In genomic region chr19:5536337-5536894, GRCh38 we compare ENCODE assay signal across 9 cellular contexts. TPM values are rescaled to one million over a fixed set of nuclear protein-coding genes. Genes with fewer than 3 reads are reported as not detected.
DNase-seq lines count a peak whose midpoint lies in the region; ATAC-seq and TF ChIP-seq lines count a peak whose summit lies in the region.
"Had no signal": no experiment of that assay in that cellular context is flagged by ENCODE, and none has a peak within 500 bp of the region (broad histone marks: within the 10 kb centered on the region; RNA-seq: fewer than 3 reads in every experiment).

No MANE protein-coding gene starts in this region.

- no peak overlapping the region for H3K4me3 ChIP-seq in body of pancreas

- TF ChIP-seq CTCF in body of pancreas (IDR thresholded peaks at IDR 0.05), result no peak
- no peak for TF ChIP-seq CTCF in type B pancreatic cell (conservative IDR thresholded peaks at IDR 0.05)
- no peak for TF ChIP-seq CTCF in GM10248 (IDR thresholded peaks at IDR 0.05; ENCODE audit: control extremely low read depth, extremely low read depth, low read depth, missing control alignments)
- no peak for TF ChIP-seq CTCF in activated CD8-positive, alpha-beta T cell treated with anti-CD3 and anti-CD28 coated beads for 36 hours (IDR thresholded peaks at IDR 0.05)

- peak overlapping the region; percentile 78 for H3K4me3 Mint-ChIP-seq in type B pancreatic cell
- no peak overlapping the region for H3K4me3 Mint-ChIP-seq in activated CD8-positive, alpha-beta T cell treated with anti-CD3 and anti-CD28 coated beads for 36 hours
- H3K4me3 Mint-ChIP-seq: activated T-cell treated with anti-CD3 and anti-CD28 coated beads, Interleukin-2, amount 50 U/mL, for 72 hours had no signal

- H3K36me3 ChIP-seq in body of pancreas (replicated peaks in 1 of 2; ENCODE audit: insufficient read depth in 1 of 2, low read depth in 2 of 2), result no peaks in the 10 kb centered on the region

- H3K36me3 Mint-ChIP-seq in type B pancreatic cell, result no peaks in the 10 kb centered on the region
- peaks cover 7% of the 10 kb centered on the region for H3K36me3 Mint-ChIP-seq in activated CD8-positive, alpha-beta T cell treated with anti-CD3 and anti-CD28 coated beads for 36 hours (ENCODE audit: low read depth)

- peaks cover 5% of the 10 kb centered on the region for H3K4me1 Mint-ChIP-seq in type B pancreatic cell (ENCODE audit: unreplicated experiment)
- H3K4me1 Mint-ChIP-seq in activated CD8-positive, alpha-beta T cell treated with anti-CD3 and anti-CD28 coated beads for 36 hours (ENCODE audit: low read depth), result no peaks in the 10 kb centered on the region

- H3K27ac Mint-ChIP-seq in type B pancreatic cell, result peak overlapping the region; percentile 84
- no peak overlapping the region for H3K27ac Mint-ChIP-seq in activated CD8-positive, alpha-beta T cell treated with anti-CD3 and anti-CD28 coated beads for 36 hours
- H3K27ac Mint-ChIP-seq: activated T-cell treated with anti-CD3 and anti-CD28 coated beads, Interleukin-2, amount 50 U/mL, for 72 hours had no signal

- 4 to 16% methylated on average over 12 to 38 of the region's 38 CpGs for whole genome bisulfite sequencing in body of pancreas, 2 donors

- intact Hi-C loops in body of pancreas (cut with DNase I), result no loop called here
- intact Hi-C loops in activated CD8-positive, alpha-beta T cell treated with anti-CD3 and anti-CD28 coated beads for 36 hours (cut with micrococcal nuclease), result no loop called here

- ATAC-seq in body of pancreas, result peak; percentile 86
- no peak for ATAC-seq in HG02885 (IDR thresholded peaks at IDR 0.05; ENCODE audit: poor library complexity, unreplicated experiment)
- no peak for ATAC-seq in activated CD8-positive, alpha-beta T cell treated with anti-CD3 and anti-CD28 coated beads for 36 hours
- ATAC-seq: activated T-cell treated with anti-CD3 and anti-CD28 coated beads, Interleukin-2, amount 50 U/mL, for 72 hours had no signal

- POLR2A ChIA-PET in GM10248 (lab: Yijun Ruan, JAX), result no interaction called here
- POLR2A ChIA-PET in activated CD8-positive, alpha-beta T cell treated with anti-CD3 and anti-CD28 coated beads for 36 hours (lab: Charles Lee), result no interaction called here

- peaks cover 0 to 9% (median 0%) of the 10 kb centered on the region in 3 donors for H3K9me3 ChIP-seq in body of pancreas

- DNase-seq in NCI-H524 (lab: John Stamatoyannopoulos, UW) (peak; percentile 57 to 71), NCI-H524 treated with DMSO at 0.1 percent for 48 hours (lab: John Stamatoyannopoulos, UW) (no peak), body of pancreas (peak; percentile 70 to 77 (median 76)), iPS-NIHi11 (ENCODE audit: low spot score) (peak; percentile 92), type B pancreatic cell (ENCODE audit: extremely low spot score, unreplicated experiment) (peak; percentile 78), GM10248 (ENCODE audit: extremely low spot score) (no peak)
- no peak for DNase-seq in activated CD8-positive, alpha-beta T cell treated with anti-CD3 and anti-CD28 coated beads for 36 hours
- DNase-seq: activated T-cell treated with anti-CD3 and anti-CD28 coated beads, Interleukin-2, amount 50 U/mL, for 72 hours had no signal

- H3K27me3 ChIP-seq in body of pancreas, result no peaks in the 10 kb centered on the region

- peaks cover 4% of the 10 kb centered on the region for H3K27me3 Mint-ChIP-seq in type B pancreatic cell
- H3K27me3 Mint-ChIP-seq in activated CD8-positive, alpha-beta T cell treated with anti-CD3 and anti-CD28 coated beads for 36 hours, result peaks cover 18% of the 10 kb centered on the region

- H3K4me1 ChIP-seq in body of pancreas, result peaks cover 10% of the 10 kb centered on the region

- H3K9me3 Mint-ChIP-seq in type B pancreatic cell, result peaks cover 5% of the 10 kb centered on the region
- peaks cover 16% of the 10 kb centered on the region for H3K9me3 Mint-ChIP-seq in activated CD8-positive, alpha-beta T cell treated with anti-CD3 and anti-CD28 coated beads for 36 hours

- CTCF ChIA-PET in GM10248 (lab: Yijun Ruan, JAX), result interaction anchor here (1.4 kb wide), 1 partner anchor 11 kb away, joined by 4 read pairs; no protein-coding TSS in a partner anchor
- CTCF ChIA-PET in activated CD8-positive, alpha-beta T cell treated with anti-CD3 and anti-CD28 coated beads for 36 hours (lab: Charles Lee), result interaction anchor here (1.4 to 1.5 kb wide), 2 partner anchors 13 to 158 kb away, joined by 3 to 6 read pairs; no protein-coding TSS in a partner anchor

- H3K27ac ChIP-seq in body of pancreas, result no peak overlapping the region

- no peak for TF ChIP-seq POLR2A in body of pancreas (IDR thresholded peaks at IDR 0.05)

RNA-seq across cellular contexts. Expression of gene TINCR, which starts 31.3 kb away (rescaled TPM):
- under 1 TPM in 1 of 2 donors, not detected in 1; 0.52 TPM for total RNA-seq in body of pancreas
- total RNA-seq in type B pancreatic cell (ENCODE audit: low replicate concordance), result 9.0 and 52.4 TPM in 2 replicates
- total RNA-seq in activated CD8-positive, alpha-beta T cell treated with anti-CD3 and anti-CD28 coated beads for 36 hours, result under 1 TPM; 0.38 to 0.50 TPM

Comparison
In these comparisons a context has a peak if more than half of its experiments do, and no peak if none do; other contexts are left out.
1. DNase-seq: peak in NCI-H524 (2 of 2), body of pancreas (4 of 4), iPS-NIHi11 (single experiment) and type B pancreatic cell (single experiment); none in NCI-H524 treated with DMSO at 0.1 percent for 48 hours (single experiment), GM10248 (single experiment) and activated CD8-positive, alpha-beta T cell treated with anti-CD3 and anti-CD28 coated beads for 36 hours (single experiment).